8 cellular contexts compared by ENCODE assay signal in genomic region chr10:14953452-14954000, GRCh38. TPM values are rescaled to one million over a fixed set of nuclear protein-coding genes. Genes with fewer than 3 reads are reported as not detected.
DNase-seq lines count a peak whose midpoint lies in the region; ATAC-seq and TF ChIP-seq lines count a peak whose summit lies in the region.

No MANE protein-coding gene starts in this region.

- no peak for TF ChIP-seq EP300 in gastroesophageal sphincter (IDR thresholded peaks at IDR 0.05)

- peaks cover 4% of the 10 kb centered on the region for H3K36me3 Mint-ChIP-seq in IgD-negative memory B cell
- H3K36me3 Mint-ChIP-seq in activated T-cell treated with anti-CD3 and anti-CD28 coated beads, Interleukin-2, amount 50 U/mL, for 24 hours (ENCODE audit: low read depth): peaks cover 43% of the 10 kb centered on the region
- H3K36me3 Mint-ChIP-seq in osteocyte (ENCODE audit: unreplicated experiment): peaks cover 5% of the 10 kb centered on the region

- ATAC-seq in GM21717 (IDR thresholded peaks at IDR 0.05; ENCODE audit: unreplicated experiment) (peak; percentile 22), gastroesophageal sphincter (peak; percentile 63)

- H3K27me3 Mint-ChIP-seq in IgD-negative memory B cell (no peaks in the 10 kb centered on the region), osteocyte (ENCODE audit: unreplicated experiment) (no peaks in the 10 kb centered on the region)
- no peaks in the 10 kb centered on the region for H3K27me3 Mint-ChIP-seq in activated T-cell treated with anti-CD3 and anti-CD28 coated beads, Interleukin-2, amount 50 U/mL, for 24 hours

- H3K4me3 Mint-ChIP-seq in IgD-negative memory B cell: peak overlapping the region; percentile 84 to 94 (median 90)
- H3K4me3 Mint-ChIP-seq in activated T-cell treated with anti-CD3 and anti-CD28 coated beads, Interleukin-2, amount 50 U/mL, for 24 hours: peak overlapping the region; percentile 93
- peak overlapping the region; percentile 91 for H3K4me3 Mint-ChIP-seq in osteocyte (ENCODE audit: unreplicated experiment)

- no peaks in the 10 kb centered on the region for H3K9me3 ChIP-seq in gastroesophageal sphincter

- H3K9me3 Mint-ChIP-seq in IgD-negative memory B cell (no peaks in the 10 kb centered on the region), osteocyte (ENCODE audit: unreplicated experiment) (no peaks in the 10 kb centered on the region)
- H3K9me3 Mint-ChIP-seq in activated T-cell treated with anti-CD3 and anti-CD28 coated beads, Interleukin-2, amount 50 U/mL, for 24 hours: no peaks in the 10 kb centered on the region

- peak in 2 of 3 experiments; percentile 37 to 77 for DNase-seq in NCI-H1417 (lab: John Stamatoyannopoulos, UW)
- no peak for DNase-seq in NCI-H1417 treated with DMSO at 0.1 percent for 48 hours (lab: John Stamatoyannopoulos, UW)
- DNase-seq in activated T-cell treated with anti-CD3 and anti-CD28 coated beads, Interleukin-2, amount 50 U/mL, for 24 hours: no peak
- peak; percentile 84 for DNase-seq in osteocyte (ENCODE audit: extremely low spot score, unreplicated experiment)
- no peak for DNase-seq in DMS79 treated with DMSO at 0.1 percent for 48 hours (lab: John Stamatoyannopoulos, UW)

- TF ChIP-seq POLR2A in gastroesophageal sphincter (IDR thresholded peaks at IDR 0.05): no peak

- peak overlapping the region; percentile 49 to 87 for H3K4me3 ChIP-seq in gastroesophageal sphincter

- H3K27me3 ChIP-seq in gastroesophageal sphincter: no peaks in the 10 kb centered on the region

- 0% methylated on average over 2 of the region's 31 CpGs; no CpG with 5 or more reads in 1 of the 2 donors for WGBS in gastroesophageal sphincter (ENCODE audit: low coverage in 1 of 2), 2 donors

- H3K27ac Mint-ChIP-seq in IgD-negative memory B cell: peak overlapping the region; percentile 51 to 98 (median 96)
- peak overlapping the region; percentile 98 for H3K27ac Mint-ChIP-seq in activated T-cell treated with anti-CD3 and anti-CD28 coated beads, Interleukin-2, amount 50 U/mL, for 24 hours
- peak overlapping the region; percentile 97 for H3K27ac Mint-ChIP-seq in osteocyte (ENCODE audit: unreplicated experiment)

- peaks cover 0 to 4% of the 10 kb centered on the region in 2 donors for H3K36me3 ChIP-seq in gastroesophageal sphincter

- peaks cover 0 to 37% (median 7%) of the 10 kb centered on the region in 3 donors for H3K4me1 ChIP-seq in gastroesophageal sphincter

- TF ChIP-seq CTCF in gastroesophageal sphincter (IDR thresholded peaks at IDR 0.05): no peak
- peak; percentile 23 for TF ChIP-seq CTCF in osteocyte (IDR thresholded peaks at IDR 0.05)

- peak overlapping the region; percentile 47 to 95 (median 94) for H3K27ac ChIP-seq in gastroesophageal sphincter

- H3K4me1 Mint-ChIP-seq in IgD-negative memory B cell (peaks cover 35 to 40% (median 38%) of the 10 kb centered on the region in 3 donors), osteocyte (ENCODE audit: unreplicated experiment) (peaks cover 25% of the 10 kb centered on the region)
- H3K4me1 Mint-ChIP-seq in activated T-cell treated with anti-CD3 and anti-CD28 coated beads, Interleukin-2, amount 50 U/mL, for 24 hours (ENCODE audit: low read depth): peaks cover 52% of the 10 kb centered on the region

RNA-seq across cellular contexts. Expression of gene DCLRE1C, which starts 0.4 kb away (rescaled TPM):
- polyA plus RNA-seq in IgD-negative memory B cell: 49.7 TPM
- total RNA-seq in gastroesophageal sphincter: 10 to 100 TPM in 2 of 4 donors, 1 to 10 TPM in 2; 7.7 to 16.8 (median 11.6) TPM
- total RNA-seq in osteocyte: 9.3 and 9.7 TPM in 2 replicates

RNA-seq across cellular contexts. Expression of gene MEIG1, which starts 5.7 kb away (rescaled TPM):
- 2.4 TPM for polyA plus RNA-seq in IgD-negative memory B cell
- total RNA-seq in gastroesophageal sphincter: not detected
- 1.0 TPM in 1 of 2 replicates, not detected in the other for total RNA-seq in osteocyte

Comparison
In these comparisons a context has a peak if more than half of its experiments do, and no peak if none do; other contexts are left out.
1. DNase-seq: peak in NCI-H1417 (2 of 3) and osteocyte (single experiment); none in NCI-H1417 treated with DMSO at 0.1 percent for 48 hours (single experiment), activated T-cell treated with anti-CD3 and anti-CD28 coated beads, Interleukin-2, amount 50 U/mL, for 24 hours (single experiment) and DMS79 treated with DMSO at 0.1 percent for 48 hours (single experiment).
2. Peak in every context shown above with its lines, with median percentiles within 50 percentile points of each other: H3K27ac Mint-ChIP-seq and H3K4me3 Mint-ChIP-seq.